Comparison of ENCODE assay signal across 9 cellular contexts in the genomic region with DNA sequence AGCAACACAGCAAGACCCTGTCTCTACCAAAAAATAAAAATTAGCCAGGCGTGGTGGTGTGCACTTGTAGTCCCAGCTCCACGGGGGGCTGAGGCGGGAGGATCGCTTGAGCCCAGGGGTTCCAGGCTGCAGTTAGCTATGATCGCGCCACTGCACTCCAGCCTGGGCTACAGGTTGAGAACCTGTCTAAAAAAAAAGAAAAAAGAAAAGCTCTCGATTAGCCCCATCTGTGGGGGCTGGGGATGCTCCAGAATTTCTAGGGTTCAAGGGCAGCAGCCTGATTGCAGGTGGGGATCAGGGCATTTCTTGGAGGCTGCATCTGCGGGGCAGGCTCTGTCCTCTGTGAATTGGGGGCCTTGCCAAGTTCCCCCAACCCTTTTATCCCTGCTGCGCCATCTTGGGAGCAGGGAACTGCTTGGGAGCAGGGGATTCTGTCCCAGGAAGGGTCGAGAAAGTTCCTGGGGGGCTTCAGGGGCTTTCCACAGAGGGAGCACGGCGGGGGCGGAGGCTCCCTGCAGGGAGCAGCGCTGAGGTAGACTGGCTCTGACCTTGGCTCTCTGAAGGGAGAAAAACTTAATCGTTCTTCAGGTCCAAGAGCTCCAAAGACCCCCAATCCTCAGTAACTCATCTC. TPM values are rescaled to one million over a fixed set of nuclear protein-coding genes. Genes with fewer than 3 reads are reported as not detected.
DNase-seq lines count a peak whose midpoint lies in the region; TF ChIP-seq lines count a peak whose summit lies in the region.
"Had no signal": no experiment of that assay in that cellular context is flagged by ENCODE, and none has a peak within 500 bp of the region (broad histone marks: within the 10 kb centered on the region; RNA-seq: fewer than 3 reads in every experiment).

No MANE protein-coding gene starts in this region.

- H3K27me3 ChIP-seq in HUES64 (ENCODE audit: insufficient read depth, low read length), result no peaks in the 10 kb centered on the region

- H3K27ac ChIP-seq in HUES64 (ENCODE audit: low read depth, low read length), result peak overlapping the region; percentile 75

- H3K27me3 Mint-ChIP-seq in mesothelial cell of epicardium (ENCODE audit: low read depth), result no peaks in the 10 kb centered on the region

- H3K9me3 Mint-ChIP-seq in mesothelial cell of epicardium, result no peaks in the 10 kb centered on the region

- no peaks in the 10 kb centered on the region for H3K9me3 ChIP-seq in HUES64 (ENCODE audit: insufficient read depth, low read depth, low read length)

- peak overlapping the region; percentile 86 for H3K9ac ChIP-seq in HUES64 (ENCODE audit: low read depth, low read length)

- no peaks in the 10 kb centered on the region for H3K36me3 ChIP-seq in HUES64 (ENCODE audit: insufficient read depth, low read length)

- H3K4me3 ChIP-seq in HUES64 (ENCODE audit: low read length) (peak overlapping the region; percentile 81), cardiac fibroblast (replicated peaks in 1 of 2; ENCODE audit: low read depth in 2 of 2, low read length in 2 of 2) (peak overlapping the region; percentile 96 to 97)

- DNase-seq in NCI-H345 (lab: John Stamatoyannopoulos, UW), result peak; percentile 6
- DNase-seq in NCI-H345 treated with DMSO at 0.1 percent for 48 hours (lab: John Stamatoyannopoulos, UW; ENCODE audit: unreplicated experiment), result no peak
- no peak for DNase-seq in cardiac fibroblast (ENCODE audit: low read depth in 2 of 2)
- no peak for DNase-seq in mesothelial cell of epicardium (ENCODE audit: low spot score in 2 of 2, unreplicated experiment in 2 of 2)
- no peak for DNase-seq in NCI-H2107 treated with DMSO at 0.1 percent for 48 hours (lab: John Stamatoyannopoulos, UW; ENCODE audit: unreplicated experiment)
- DNase-seq in DMS79 treated with DMSO at 0.1 percent for 48 hours (lab: John Stamatoyannopoulos, UW), result no peak
- DNase-seq in NCI-H1930 (lab: John Stamatoyannopoulos, UW), result no peak

- H3K27ac Mint-ChIP-seq in mesothelial cell of epicardium, result peak overlapping the region; percentile 60

- TF ChIP-seq CTCF in cardiac fibroblast (IDR thresholded peaks at IDR 0.05; ENCODE audit: low read depth, low read length), result no peak
- TF ChIP-seq CTCF in mesothelial cell of epicardium (IDR thresholded peaks at IDR 0.05; ENCODE audit: unreplicated experiment), result no peak

- WGBS in HUES64, result 32% methylated on average over 15 of the region's 15 CpGs

- no peaks in the 10 kb centered on the region for H3K36me3 Mint-ChIP-seq in mesothelial cell of epicardium

- peaks cover 15% of the 10 kb centered on the region for H3K4me1 Mint-ChIP-seq in mesothelial cell of epicardium

- H3K4me3 Mint-ChIP-seq in mesothelial cell of epicardium, result peak overlapping the region; percentile 78

- H3K4me1 ChIP-seq in HUES64 (ENCODE audit: insufficient read depth, low read length), result peaks cover 6% of the 10 kb centered on the region; the same call in 1 of the 2 replicates

RNA-seq across cellular contexts. Expression of a gene that starts 0.6 kb away (rescaled TPM):
- polyA plus RNA-seq in HUES64 (2013, experiment 1 of 2), result 114 TPM
- polyA plus RNA-seq in HUES64 (2013, experiment 2 of 2), result 122 TPM
- 97.1 to 102 TPM (median 99.3 TPM) in 3 replicates for total RNA-seq in mesothelial cell of epicardium

RNA-seq across cellular contexts. Expression of a gene that starts 49.4 kb away (rescaled TPM):
- polyA plus RNA-seq in HUES64 (2013, experiment 1 of 2), result 57.8 TPM
- 75.3 TPM for polyA plus RNA-seq in HUES64 (2013, experiment 2 of 2)
- 30.0 to 35.3 TPM (median 32.5 TPM) in 3 replicates for total RNA-seq in mesothelial cell of epicardium

RNA-seq across cellular contexts. Expression of a gene that starts 52.4 kb away (rescaled TPM):
- not detected for polyA plus RNA-seq in HUES64 (2013, experiment 1 of 2)
- not detected for polyA plus RNA-seq in HUES64 (2013, experiment 2 of 2)
- total RNA-seq in mesothelial cell of epicardium, result 0.09 TPM in 1 of 3 replicates, not detected in the others
- polyA plus RNA-seq: adipose tissue had no signal
